14 cellular contexts compared by ENCODE assay signal in the genomic region with DNA sequence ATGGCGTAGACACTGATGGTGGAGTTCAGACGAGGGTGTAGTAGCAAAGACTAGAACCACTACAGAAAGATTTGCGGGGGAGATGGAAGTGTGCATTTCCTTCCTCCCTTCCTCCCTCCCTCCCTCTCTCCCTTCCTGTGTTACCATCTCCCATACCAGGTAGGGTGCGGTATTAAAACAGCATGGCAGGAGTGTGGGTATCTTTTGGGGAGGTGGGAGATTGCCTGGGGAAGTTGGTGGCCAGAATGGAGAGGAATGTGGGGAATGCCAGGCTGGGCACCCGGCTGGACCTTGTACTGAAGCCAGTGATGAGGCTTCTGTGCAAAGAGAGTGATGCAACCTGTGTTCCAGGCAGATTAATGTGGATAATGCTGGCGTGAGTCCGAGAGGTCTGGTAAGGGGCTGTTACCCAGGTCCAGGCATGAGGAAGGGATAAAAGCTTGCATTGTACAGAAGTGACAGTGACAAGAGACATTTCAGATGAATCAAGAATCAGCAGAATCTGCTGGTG. TPM values are rescaled to one million over a fixed set of nuclear protein-coding genes. Genes with fewer than 3 reads are reported as not detected.
DNase-seq lines count a peak whose midpoint lies in the region; ATAC-seq and TF ChIP-seq lines count a peak whose summit lies in the region.
"Had no signal": no experiment of that assay in that cellular context is flagged by ENCODE, and none has a peak within 500 bp of the region (broad histone marks: within the 10 kb centered on the region; RNA-seq: fewer than 3 reads in every experiment).

No MANE protein-coding gene starts in this region.

- H3K27ac Mint-ChIP-seq in T-helper 1 cell treated with Interleukin-12 subunit alpha and Interleukin-12 subunit beta and Interleukin-4 antibody, amounts not matched to agents 30 μg/mL and 1 μg/mL, for 36 hours: peak overlapping the region; percentile 81
- peak overlapping the region; percentile 85 to 92 for H3K27ac Mint-ChIP-seq in effector memory CD8-positive, alpha-beta T cell

- peaks cover 39% of the 10 kb centered on the region for H3K4me1 Mint-ChIP-seq in T-helper 1 cell treated with Interleukin-12 subunit alpha and Interleukin-12 subunit beta and Interleukin-4 antibody, amounts not matched to agents 30 μg/mL and 1 μg/mL, for 36 hours (ENCODE audit: low read depth)
- peaks cover 63 to 66% of the 10 kb centered on the region in 2 donors for H3K4me1 Mint-ChIP-seq in effector memory CD8-positive, alpha-beta T cell (ENCODE audit: low read depth in 2 of 2)

- TF ChIP-seq CTCF in NB4 (IDR thresholded peaks at IDR 0.05; ENCODE audit: low read depth, low read length): no peak

- peaks cover 2% of the 10 kb centered on the region for H3K36me3 Mint-ChIP-seq in T-helper 1 cell treated with Interleukin-12 subunit alpha and Interleukin-12 subunit beta and Interleukin-4 antibody, amounts not matched to agents 30 μg/mL and 1 μg/mL, for 36 hours (ENCODE audit: low read depth)
- peaks cover 3% of the 10 kb centered on the region for H3K36me3 Mint-ChIP-seq in effector memory CD8-positive, alpha-beta T cell (ENCODE audit: insufficient read depth)

- H3K4me3 ChIP-seq in NB4 (ENCODE audit: low read depth, low read length): peak overlapping the region; percentile 40
- H3K4me3 ChIP-seq: gastrocnemius medialis had no signal

- ATAC-seq in effector memory CD8-positive, alpha-beta T cell (replicated peaks): peak; percentile 42
- no peak for ATAC-seq in HG02588 (IDR thresholded peaks at IDR 0.05; ENCODE audit: unreplicated experiment)
- no peak for ATAC-seq in esophagus mucosa

- no peaks in the 10 kb centered on the region for H3K27me3 Mint-ChIP-seq in T-helper 1 cell treated with Interleukin-12 subunit alpha and Interleukin-12 subunit beta and Interleukin-4 antibody, amounts not matched to agents 30 μg/mL and 1 μg/mL, for 36 hours (ENCODE audit: low read depth)
- H3K27me3 Mint-ChIP-seq in effector memory CD8-positive, alpha-beta T cell: no peaks in the 10 kb centered on the region

- DNase-seq in T-helper 1 cell (no peak), NB4 (ENCODE audit: low read depth) (peak; percentile 14), renal cortical epithelial cell (ENCODE audit: low read depth) (peak; percentile 80), inferior parietal cortex (ENCODE audit: extremely low spot score) (no peak)
- no peak for DNase-seq in effector memory CD8-positive, alpha-beta T cell
- DNase-seq: amniotic stem cell; gastrocnemius medialis; NCI-H1048; NCI-H526; Right ventricle myocardium superior; stimulated activated CD4-positive, alpha-beta T cell treated with anti-CD3 and anti-CD28 coated beads, Interleukin-4, amount 100 ng/mL, for 24 hours had no signal

- no peaks in the 10 kb centered on the region for H3K9me3 Mint-ChIP-seq in T-helper 1 cell treated with Interleukin-12 subunit alpha and Interleukin-12 subunit beta and Interleukin-4 antibody, amounts not matched to agents 30 μg/mL and 1 μg/mL, for 36 hours
- H3K9me3 Mint-ChIP-seq in effector memory CD8-positive, alpha-beta T cell: peaks cover 0 to 6% of the 10 kb centered on the region in 2 donors

- TF ChIP-seq POLR2A in NB4 (IDR thresholded peaks at IDR 0.05; ENCODE audit: extremely low read depth, insufficient read length): no peak

- H3K4me3 Mint-ChIP-seq in T-helper 1 cell treated with Interleukin-12 subunit alpha and Interleukin-12 subunit beta and Interleukin-4 antibody, amounts not matched to agents 30 μg/mL and 1 μg/mL, for 36 hours: peak overlapping the region; percentile 47
- H3K4me3 Mint-ChIP-seq in effector memory CD8-positive, alpha-beta T cell: peak overlapping the region; percentile 70 to 73

RNA-seq across cellular contexts. Expression of a gene that starts 30.3 kb away (rescaled TPM):
- total RNA-seq in renal cortical epithelial cell (38.9 and 41.7 TPM in 2 replicates), esophagus mucosa (55.7 TPM)

Comparison
In these comparisons a context has a peak if more than half of its experiments do, and no peak if none do; other contexts are left out.
1. DNase-seq: peak in NB4 (single experiment) and renal cortical epithelial cell (single experiment); none in T-helper 1 cell (0 of 5), effector memory CD8-positive, alpha-beta T cell (0 of 3) and inferior parietal cortex (single experiment).